ENCODE assay signal across 1 cellular context in the genomic region with DNA sequence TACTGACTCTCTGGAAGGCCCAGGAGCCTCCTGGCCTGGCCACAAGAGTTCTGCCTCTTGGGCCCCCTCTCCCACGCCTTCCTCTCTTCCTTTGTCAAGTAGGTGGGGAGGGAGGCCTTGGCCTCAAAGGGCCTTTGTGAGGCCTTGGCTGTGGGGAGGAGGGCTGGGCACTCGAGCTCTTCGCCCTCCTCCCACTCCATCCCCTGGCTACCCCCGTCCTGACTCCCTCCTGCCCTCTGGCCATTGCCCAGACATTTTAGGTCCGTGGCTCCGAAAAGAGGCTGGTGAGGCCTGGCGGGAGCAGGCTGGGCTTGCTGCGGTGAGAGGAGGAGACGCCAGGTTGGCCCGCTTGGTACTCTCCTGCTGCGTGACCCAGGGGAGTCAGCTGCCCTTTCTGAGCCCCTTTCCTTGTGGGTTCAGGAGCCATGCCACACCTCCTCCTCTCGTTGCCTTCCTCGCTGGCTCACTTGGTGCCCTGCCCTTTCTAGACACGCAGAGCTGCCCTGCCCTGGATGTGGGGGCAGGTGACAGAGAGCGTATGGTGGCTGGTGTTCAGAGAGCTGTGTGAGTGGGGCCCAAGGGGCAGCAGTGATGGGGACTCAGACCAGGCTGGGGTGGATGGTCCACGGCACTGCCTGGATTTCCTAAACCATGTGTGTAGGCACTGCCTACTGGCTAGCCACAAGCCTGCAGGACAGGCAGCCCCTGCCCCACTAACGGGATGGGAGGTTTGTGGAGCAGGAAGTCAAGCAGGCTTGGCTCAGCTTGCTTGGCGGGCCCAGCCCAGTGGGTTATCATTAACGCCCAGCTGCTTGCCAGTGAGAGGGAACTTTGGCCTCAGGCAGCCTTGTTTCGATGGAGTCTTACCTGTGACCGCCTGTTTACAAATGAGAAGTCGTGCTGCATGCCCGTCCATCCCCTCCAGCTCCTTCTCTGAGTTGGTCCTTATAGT.
TF ChIP-seq lines count a peak whose summit lies in the region.

No MANE protein-coding gene starts in this region.

TF ChIP-seq in WTC11, 78 proteins besides CTCF, POLR2A, EP300 and RAD21 (continued from another document):
- TF ChIP-seq, protein P1, sequence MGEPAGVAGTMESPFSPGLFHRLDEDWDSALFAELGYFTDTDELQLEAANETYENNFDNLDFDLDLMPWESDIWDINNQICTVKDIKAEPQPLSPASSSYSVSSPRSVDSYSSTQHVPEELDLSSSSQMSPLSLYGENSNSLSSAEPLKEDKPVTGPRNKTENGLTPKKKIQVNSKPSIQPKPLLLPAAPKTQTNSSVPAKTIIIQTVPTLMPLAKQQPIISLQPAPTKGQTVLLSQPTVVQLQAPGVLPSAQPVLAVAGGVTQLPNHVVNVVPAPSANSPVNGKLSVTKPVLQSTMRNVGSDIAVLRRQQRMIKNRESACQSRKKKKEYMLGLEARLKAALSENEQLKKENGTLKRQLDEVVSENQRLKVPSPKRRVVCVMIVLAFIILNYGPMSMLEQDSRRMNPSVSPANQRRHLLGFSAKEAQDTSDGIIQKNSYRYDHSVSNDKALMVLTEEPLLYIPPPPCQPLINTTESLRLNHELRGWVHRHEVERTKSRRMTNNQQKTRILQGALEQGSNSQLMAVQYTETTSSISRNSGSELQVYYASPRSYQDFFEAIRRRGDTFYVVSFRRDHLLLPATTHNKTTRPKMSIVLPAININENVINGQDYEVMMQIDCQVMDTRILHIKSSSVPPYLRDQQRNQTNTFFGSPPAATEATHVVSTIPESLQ (CRISPR knock-in tag; IDR thresholded peaks at IDR 0.05) = no peak
- TF ChIP-seq TEAD4 (CRISPR knock-in tag; IDR thresholded peaks at IDR 0.05) = no peak
- no peak for TF ChIP-seq FOXK1 (CRISPR knock-in tag; IDR thresholded peaks at IDR 0.05)
- TF ChIP-seq GTF2I (CRISPR knock-in tag; conservative IDR thresholded peaks at IDR 0.05) = no peak
- TF ChIP-seq, protein P2, sequence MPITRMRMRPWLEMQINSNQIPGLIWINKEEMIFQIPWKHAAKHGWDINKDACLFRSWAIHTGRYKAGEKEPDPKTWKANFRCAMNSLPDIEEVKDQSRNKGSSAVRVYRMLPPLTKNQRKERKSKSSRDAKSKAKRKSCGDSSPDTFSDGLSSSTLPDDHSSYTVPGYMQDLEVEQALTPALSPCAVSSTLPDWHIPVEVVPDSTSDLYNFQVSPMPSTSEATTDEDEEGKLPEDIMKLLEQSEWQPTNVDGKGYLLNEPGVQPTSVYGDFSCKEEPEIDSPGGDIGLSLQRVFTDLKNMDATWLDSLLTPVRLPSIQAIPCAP (CRISPR knock-in tag; IDR thresholded peaks at IDR 0.05) = no peak
- TF ChIP-seq CBFB (CRISPR knock-in tag; IDR thresholded peaks at IDR 0.05; ENCODE audit: low read depth) = no peak
TF ChIP-seq in WTC11: peak in this region for 0.
